20 cellular contexts compared by ENCODE assay signal in the genomic region with DNA sequence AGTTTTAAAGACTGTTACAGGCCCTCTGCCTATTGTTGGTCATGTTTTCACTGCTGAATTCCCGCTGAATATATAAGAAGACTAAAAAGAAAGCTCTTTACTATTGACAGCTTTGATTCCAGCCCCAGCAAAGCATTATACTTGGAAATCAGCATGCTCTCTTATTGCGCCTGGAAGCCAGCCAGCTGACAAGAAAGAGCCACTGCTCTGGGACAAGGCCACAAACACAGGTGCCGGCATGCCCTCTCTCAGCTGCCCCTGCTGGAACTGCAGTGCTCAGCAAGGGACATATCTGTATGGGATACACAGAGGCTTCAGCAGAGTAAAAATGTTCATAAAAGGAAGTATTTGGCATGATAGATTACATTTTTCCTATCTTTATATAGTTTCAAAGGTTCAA.
DNase-seq lines count a peak whose midpoint lies in the region; ATAC-seq and TF ChIP-seq lines count a peak whose summit lies in the region.
"Had no signal": no experiment of that assay in that cellular context is flagged by ENCODE, and none has a peak within 500 bp of the region (broad histone marks: within the 10 kb centered on the region; RNA-seq: fewer than 3 reads in every experiment).

No MANE protein-coding gene starts in this region.

- DNase-seq in G401 (ENCODE audit: low spot score) (peak; percentile 80), SJCRH30 (peak; percentile 7 to 28), hepatocyte (ENCODE audit: low spot score) (peak; percentile 7), neural crest cell (ENCODE audit: low read depth, low spot score) (peak; percentile 18), posterior vena cava (ENCODE audit: low spot score) (no peak), SK-N-SH (no peak)
- DNase-seq: activated CD4-positive, alpha-beta T cell treated with anti-CD3 and anti-CD28 coated beads, Interleukin-2, amount 50 U/mL, for 1 hour; activated naive CD4-positive, alpha-beta T cell; COR-L47; dermis blood vessel endothelial cell; erythroblast; IMR-90; MM.1S; NCI-H2081 treated with DMSO at 0.1 percent for 48 hours; NCI-H82; stimulated activated CD4-positive, alpha-beta T cell treated with anti-CD3 and anti-CD28 coated beads, Interleukin-4, amount 100 ng/mL, for 1 hour had no signal

- H3K9me3 Mint-ChIP-seq in neural crest cell: peaks cover 2% of the 10 kb centered on the region

- H3K36me3 ChIP-seq in SJCRH30 (no peaks in the 10 kb centered on the region), hepatocyte (replicated peaks; ENCODE audit: insufficient read depth, low read depth) (no peaks in the 10 kb centered on the region), SK-N-SH (replicated peaks in 1 of 2; ENCODE audit: control insufficient read depth in 1 of 2, insufficient read depth in 2 of 2, low read length in 1 of 2) (no peaks in the 10 kb centered on the region)
- H3K36me3 ChIP-seq: suprapubic skin had no signal

- H2AFZ ChIP-seq in hepatocyte (no peak overlapping the region), SK-N-SH (ENCODE audit: low read depth) (no peak overlapping the region)

- H3K79me2 ChIP-seq in hepatocyte: no peaks in the 10 kb centered on the region
- no peaks in the 10 kb centered on the region for H3K79me2 ChIP-seq in SK-N-SH (ENCODE audit: insufficient read depth)

- H4K20me1 ChIP-seq in hepatocyte (ENCODE audit: insufficient read depth, poor library complexity, severe bottlenecking) (no peaks in the 10 kb centered on the region), SK-N-SH (ENCODE audit: insufficient read depth) (no peaks in the 10 kb centered on the region)

- ATAC-seq in HG02763 (IDR thresholded peaks at IDR 0.05; ENCODE audit: unreplicated experiment) (no peak), GM21576 (IDR thresholded peaks at IDR 0.05; ENCODE audit: unreplicated experiment) (no peak)
- ATAC-seq: Panc1 had no signal

- peaks cover 26% of the 10 kb centered on the region for H3K4me1 Mint-ChIP-seq in neural crest cell

- H3K4me3 Mint-ChIP-seq in neural crest cell: no peak overlapping the region

- H3K27ac ChIP-seq in SJCRH30: no peak overlapping the region
- H3K27ac ChIP-seq in hepatocyte: no peak overlapping the region
- H3K27ac ChIP-seq in SK-N-SH (ENCODE audit: low read depth in 2 of 2, low read length in 1 of 2): no peak overlapping the region
- H3K27ac ChIP-seq: suprapubic skin had no signal

- H3K9ac ChIP-seq in SK-N-SH: no peak overlapping the region

- H3K4me1 ChIP-seq in SJCRH30: no peaks in the 10 kb centered on the region
- no peaks in the 10 kb centered on the region for H3K4me1 ChIP-seq in hepatocyte (ENCODE audit: insufficient read depth)
- H3K4me1 ChIP-seq in SK-N-SH (ENCODE audit: control insufficient read depth in 1 of 2, insufficient read depth in 2 of 2, low read depth in 1 of 2, low read length in 1 of 2): no peaks in the 10 kb centered on the region; a peak in 1 of 4 replicates

- no peaks in the 10 kb centered on the region for H3F3A ChIP-seq in SK-N-SH (replicated peaks; ENCODE audit: insufficient read depth)

- H3K9me2 ChIP-seq in hepatocyte (replicated peaks; ENCODE audit: insufficient read depth): no peaks in the 10 kb centered on the region
- no peaks in the 10 kb centered on the region for H3K9me2 ChIP-seq in SK-N-SH

- peak overlapping the region; percentile 64 for H3K27ac Mint-ChIP-seq in neural crest cell (ENCODE audit: unreplicated experiment)

- in situ Hi-C loops in G401 (cut with HindIII; ENCODE audit: low sequenced_read_pairs): no loop called here

- 88% methylated on average over 3 of the region's 3 CpGs for WGBS in hepatocyte (ENCODE audit: low lambda C conversion rate, missing lambda C conversion rate)
- 33% methylated on average over 3 of the region's 3 CpGs for WGBS in SK-N-SH (ENCODE audit: low lambda C conversion rate)

- TF ChIP-seq RAD21 in SK-N-SH (IDR thresholded peaks at IDR 0.05; ENCODE audit: low read length): no peak

- no peak for TF ChIP-seq CTCF in hepatocyte (IDR thresholded peaks at IDR 0.05; ENCODE audit: poor library complexity)
- TF ChIP-seq CTCF in neural crest cell (conservative IDR thresholded peaks at IDR 0.05): peak; percentile 33
- no peak for TF ChIP-seq CTCF in SK-N-SH (IDR thresholded peaks at IDR 0.05)

- intact Hi-C loops in posterior vena cava (cut with DNase I): no loop called here

- H3K9me3 ChIP-seq in SJCRH30 (replicated peaks) (no peaks in the 10 kb centered on the region), hepatocyte (ENCODE audit: low read depth) (no peaks in the 10 kb centered on the region), SK-N-SH (no peaks in the 10 kb centered on the region)
- H3K9me3 ChIP-seq: suprapubic skin had no signal

- H3K4me2 ChIP-seq in hepatocyte (no peak overlapping the region), SK-N-SH (no peak overlapping the region)

- H3K4me3 ChIP-seq in SJCRH30 (no peak overlapping the region), hepatocyte (no peak overlapping the region), SK-N-SH (ENCODE audit: low read depth in 2 of 2, low read length in 1 of 2) (no peak overlapping the region)
- H3K4me3 ChIP-seq: suprapubic skin had no signal

- POLR2A ChIA-PET in SK-N-SH (lab: Yijun Ruan, JAX): no interaction called here

- no peaks in the 10 kb centered on the region for H3K36me3 Mint-ChIP-seq in neural crest cell (ENCODE audit: low read depth)

- no peaks in the 10 kb centered on the region; the same call in 1 of the 2 replicates for H3K27me3 ChIP-seq in SJCRH30
- H3K27me3 ChIP-seq in hepatocyte: no peaks in the 10 kb centered on the region
- no peaks in the 10 kb centered on the region for H3K27me3 ChIP-seq in SK-N-SH (ENCODE audit: insufficient read depth)
- H3K27me3 ChIP-seq: suprapubic skin had no signal

- no peaks in the 10 kb centered on the region for H3K27me3 Mint-ChIP-seq in neural crest cell (ENCODE audit: low read depth)

- no peak for TF ChIP-seq EP300 in SK-N-SH (IDR thresholded peaks at IDR 0.05; ENCODE audit: borderline replicate concordance in 1 of 2, low read depth in 1 of 2, low read length in 1 of 2)

- CTCF ChIA-PET in SK-N-SH (lab: Yijun Ruan, JAX): interaction anchor here (0.9 kb wide), 2 partner anchors 12 to 525 kb away, joined by 3 read pairs; no protein-coding TSS in a partner anchor

TF ChIP-seq in SK-N-SH, 30 proteins besides CTCF, POLR2A, EP300 and RAD21:
- TF ChIP-seq MXI1 (IDR thresholded peaks at IDR 0.05; ENCODE audit: low read depth, low read length): no peak
- no peak for TF ChIP-seq SIN3A (IDR thresholded peaks at IDR 0.05; ENCODE audit: borderline replicate concordance, low read depth, low read length)
- TF ChIP-seq RCOR1 (IDR thresholded peaks at IDR 0.05; ENCODE audit: low read length): no peak
- no peak for TF ChIP-seq FOXJ3 (CRISPR knock-in tag; IDR thresholded peaks at IDR 0.05)
- TF ChIP-seq TCF12 (IDR thresholded peaks at IDR 0.05): no peak
- TF ChIP-seq, protein P1, sequence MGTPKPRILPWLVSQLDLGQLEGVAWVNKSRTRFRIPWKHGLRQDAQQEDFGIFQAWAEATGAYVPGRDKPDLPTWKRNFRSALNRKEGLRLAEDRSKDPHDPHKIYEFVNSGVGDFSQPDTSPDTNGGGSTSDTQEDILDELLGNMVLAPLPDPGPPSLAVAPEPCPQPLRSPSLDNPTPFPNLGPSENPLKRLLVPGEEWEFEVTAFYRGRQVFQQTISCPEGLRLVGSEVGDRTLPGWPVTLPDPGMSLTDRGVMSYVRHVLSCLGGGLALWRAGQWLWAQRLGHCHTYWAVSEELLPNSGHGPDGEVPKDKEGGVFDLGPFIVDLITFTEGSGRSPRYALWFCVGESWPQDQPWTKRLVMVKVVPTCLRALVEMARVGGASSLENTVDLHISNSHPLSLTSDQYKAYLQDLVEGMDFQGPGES (IDR thresholded peaks at IDR 0.05; ENCODE audit: low read depth, low read length): no peak

Comparison
In these comparisons a context has a peak if more than half of its experiments do, and no peak if none do; other contexts are left out.
1. DNase-seq: peak in G401 (single experiment), SJCRH30 (2 of 2), hepatocyte (single experiment) and neural crest cell (single experiment); none in posterior vena cava (single experiment) and SK-N-SH (single experiment).